8 cellular contexts compared by ENCODE assay signal in genomic region chr5:74579215-74579614, GRCh38.
DNase-seq lines count a peak whose midpoint lies in the region; ATAC-seq and TF ChIP-seq lines count a peak whose summit lies in the region.

No MANE protein-coding gene starts in this region.

- H3K4me3 ChIP-seq in SK-N-SH (ENCODE audit: low read depth in 2 of 2, low read length in 1 of 2) = no peak overlapping the region

- H3K9me3 Mint-ChIP-seq in memory B cell = no peaks in the 10 kb centered on the region

- peaks cover 25% of the 10 kb centered on the region for H3F3A ChIP-seq in SK-N-SH (replicated peaks; ENCODE audit: insufficient read depth)

- H3K27ac Mint-ChIP-seq in memory B cell = peak overlapping the region; percentile 55

- no peaks in the 10 kb centered on the region for H3K36me3 ChIP-seq in SK-N-SH (replicated peaks in 1 of 2; ENCODE audit: control insufficient read depth in 1 of 2, insufficient read depth in 2 of 2, low read length in 1 of 2)

- H3K9me2 ChIP-seq in SK-N-SH = no peaks in the 10 kb centered on the region

- WGBS in SK-N-SH (ENCODE audit: low lambda C conversion rate) = 97% methylated on average over 9 of the region's 9 CpGs

- H3K27me3 Mint-ChIP-seq in memory B cell = peaks cover 4% of the 10 kb centered on the region

- H3K4me1 ChIP-seq in SK-N-SH (ENCODE audit: control insufficient read depth in 1 of 2, insufficient read depth in 2 of 2, low read depth in 1 of 2, low read length in 1 of 2) = peaks cover 0 to 28% of the 10 kb centered on the region in 2 experiments; a peak in 1 of 4 replicates

- H3K36me3 Mint-ChIP-seq in memory B cell = no peaks in the 10 kb centered on the region

- no peak overlapping the region for H2AFZ ChIP-seq in SK-N-SH (ENCODE audit: low read depth)

- CTCF ChIA-PET in SK-N-SH (lab: Yijun Ruan, JAX) (interaction anchor here (1.0 kb wide), 1 partner anchor 64 kb away, joined by 3 read pairs; no protein-coding TSS in a partner anchor), HEK293T (lab: Yijun Ruan, JAX) (no interaction called here)

- no peaks in the 10 kb centered on the region for H3K9me3 ChIP-seq in SK-N-SH

- H3K4me3 Mint-ChIP-seq in memory B cell = peak overlapping the region; percentile 48

- H3K27me3 ChIP-seq in SK-N-SH (ENCODE audit: insufficient read depth) = no peaks in the 10 kb centered on the region

- H3K4me2 ChIP-seq in SK-N-SH = no peak overlapping the region

- ATAC-seq in HG03280 (IDR thresholded peaks at IDR 0.05; ENCODE audit: unreplicated experiment) (peak; percentile 60), memory B cell (ENCODE audit: low read depth) (peak; percentile 38), Right ventricle myocardium superior (ENCODE audit: poor library complexity) (no peak)

- peak; percentile 11 for DNase-seq in GM19238 (ENCODE audit: insufficient read length, low spot score)
- peak; percentile 41 for DNase-seq in activated CD4-positive, alpha-beta T cell treated with anti-CD3 and anti-CD28 coated beads, Interleukin-2, amount 50 U/mL, for 1 hour
- no peak for DNase-seq in memory B cell (ENCODE audit: low spot score in 2 of 2)
- no peak for DNase-seq in SK-N-SH
- DNase-seq in HEK293T (ENCODE audit: extremely low spot score) = no peak
- DNase-seq in putamen (ENCODE audit: low spot score) = no peak
- DNase-seq in Right ventricle myocardium superior = no peak

- no peak for TF ChIP-seq EP300 in SK-N-SH (IDR thresholded peaks at IDR 0.05; ENCODE audit: borderline replicate concordance in 1 of 2, low read depth in 1 of 2, low read length in 1 of 2)

- no peak for TF ChIP-seq CTCF in SK-N-SH (IDR thresholded peaks at IDR 0.05)

- TF ChIP-seq RAD21 in SK-N-SH (IDR thresholded peaks at IDR 0.05; ENCODE audit: low read length) = no peak

- H3K9ac ChIP-seq in SK-N-SH = no peak overlapping the region

- POLR2A ChIA-PET in SK-N-SH (lab: Yijun Ruan, JAX) (no interaction called here), HEK293T (lab: Yijun Ruan, JAX) (no interaction called here)

- no peaks in the 10 kb centered on the region for H4K20me1 ChIP-seq in SK-N-SH (ENCODE audit: insufficient read depth)

- intact Hi-C loops in Right ventricle myocardium superior (cut with DNase I) = no loop called here

- H3K27ac ChIP-seq in SK-N-SH (ENCODE audit: low read depth in 2 of 2, low read length in 1 of 2) = no peak overlapping the region

- H3K4me1 Mint-ChIP-seq in memory B cell = peaks cover 14% of the 10 kb centered on the region

- H3K79me2 ChIP-seq in SK-N-SH (ENCODE audit: insufficient read depth) = no peaks in the 10 kb centered on the region

TF ChIP-seq in SK-N-SH, 30 proteins besides CTCF, POLR2A, EP300 and RAD21 (continues in another document):
- TF ChIP-seq MAX (IDR thresholded peaks at IDR 0.05; ENCODE audit: low read depth) (no peak), FOXJ3 (CRISPR knock-in tag; IDR thresholded peaks at IDR 0.05) (no peak), PBX3 (IDR thresholded peaks at IDR 0.05) (no peak), NRF1 (IDR thresholded peaks at IDR 0.05; ENCODE audit: low read depth, low read length) (no peak), GATA2 (CRISPR knock-in tag; IDR thresholded peaks at IDR 0.05) (no peak), MXI1 (IDR thresholded peaks at IDR 0.05; ENCODE audit: low read depth, low read length) (no peak), FOSL2 (IDR thresholded peaks at IDR 0.05; ENCODE audit: borderline replicate concordance, low read depth) (no peak), REST (IDR thresholded peaks at IDR 0.05; ENCODE audit: low read depth, low read length) (no peak), SIN3A (IDR thresholded peaks at IDR 0.05; ENCODE audit: borderline replicate concordance, low read depth, low read length) (no peak), RFX5 (IDR thresholded peaks at IDR 0.05; ENCODE audit: low read length) (no peak)

TF ChIP-seq in HEK293T, 16 proteins besides CTCF, POLR2A, EP300 and RAD21:
- no peak for TF ChIP-seq HDGF (IDR thresholded peaks at IDR 0.05; ENCODE audit: borderline replicate concordance)
- no peak for TF ChIP-seq SP1 (IDR thresholded peaks at IDR 0.05)
- TF ChIP-seq CTBP1 (IDR thresholded peaks at IDR 0.05; ENCODE audit: borderline replicate concordance) = no peak
- no peak for TF ChIP-seq ELF4 (IDR thresholded peaks at IDR 0.05)
- TF ChIP-seq PKNOX1 (IDR thresholded peaks at IDR 0.05) = no peak
- no peak for TF ChIP-seq ARNT (IDR thresholded peaks at IDR 0.05)
- TF ChIP-seq L3MBTL2 (conservative IDR thresholded peaks at IDR 0.05) = no peak
- no peak for TF ChIP-seq LEF1 (IDR thresholded peaks at IDR 0.05; ENCODE audit: borderline replicate concordance)
- no peak for TF ChIP-seq SUZ12 (IDR thresholded peaks at IDR 0.05)
- no peak for TF ChIP-seq FOXA1 (IDR thresholded peaks at IDR 0.05)
- TF ChIP-seq ZNF384 (IDR thresholded peaks at IDR 0.05) = no peak
- TF ChIP-seq BHLHE40 (IDR thresholded peaks at IDR 0.05; ENCODE audit: borderline replicate concordance) = no peak
- no peak for TF ChIP-seq NFRKB (IDR thresholded peaks at IDR 0.05)
- TF ChIP-seq FOXK2 (IDR thresholded peaks at IDR 0.05) = no peak
- no peak for TF ChIP-seq TARDBP (IDR thresholded peaks at IDR 0.05)

Comparison
In these comparisons a context has a peak if more than half of its experiments do, and no peak if none do; other contexts are left out.
1. DNase-seq: peak in GM19238 (single experiment) and activated CD4-positive, alpha-beta T cell treated with anti-CD3 and anti-CD28 coated beads, Interleukin-2, amount 50 U/mL, for 1 hour (single experiment); none in memory B cell (0 of 2), SK-N-SH (single experiment), HEK293T (single experiment), putamen (single experiment) and Right ventricle myocardium superior (single experiment).